ENCODE assay signal across 8 cellular contexts in the genomic region with DNA sequence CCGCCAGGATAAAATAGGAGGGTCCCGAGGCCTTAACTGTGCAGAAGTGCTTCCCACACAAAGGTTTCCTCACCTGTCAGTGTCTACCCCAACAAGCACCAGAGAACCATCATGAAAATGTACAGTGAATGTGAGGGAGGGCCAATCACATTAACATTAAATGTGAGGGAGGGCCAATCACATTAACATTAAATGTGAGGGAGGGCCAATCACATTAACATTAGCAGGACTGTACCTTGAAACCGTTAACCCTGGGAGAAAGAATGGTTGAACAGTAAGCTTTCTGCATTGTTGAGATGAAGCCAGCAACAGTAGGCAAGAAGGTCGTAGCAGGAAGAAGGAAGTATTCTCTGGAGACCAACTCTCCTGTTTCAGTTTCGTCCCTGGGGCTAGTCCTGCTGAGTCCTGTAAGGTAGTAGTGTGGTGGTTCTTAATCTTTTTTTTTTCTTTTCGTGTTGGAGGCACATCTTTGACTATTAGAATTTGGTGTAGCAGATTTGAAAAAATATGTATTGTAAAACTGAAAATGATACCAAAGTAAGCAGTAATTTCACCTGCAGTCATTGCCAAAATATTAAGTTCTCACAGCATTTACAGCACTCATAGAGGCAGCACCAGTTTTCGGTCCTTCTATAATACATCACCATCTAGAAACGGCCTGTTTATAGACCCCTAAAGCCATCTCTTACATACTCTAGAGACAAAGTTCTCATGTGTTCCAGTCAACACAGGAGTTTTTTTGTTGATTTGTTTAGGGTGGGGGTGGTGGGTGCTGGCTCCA.
A peak's percentile ranks its signal among the peaks of the same experiment; 100 is the strongest.
DNase-seq lines count a peak whose midpoint lies in the region; ATAC-seq and TF ChIP-seq lines count a peak whose summit lies in the region.

No MANE protein-coding gene starts in this region.

- intact Hi-C loops in activated CD4-positive, alpha-beta T cell treated with anti-CD3 and anti-CD28 coated beads, Interleukin-2, amount 10 ng/mL, durations not matched to agents 24 days and 14 days (cut with micrococcal nuclease), result loop anchor here (5.0 kb wide), 1 partner anchor 46 kb away; no protein-coding TSS in a partner anchor
- intact Hi-C loops in lower leg skin (cut with DNase I; ENCODE audit: low total_unique reads), result no loop called here

- H3K9me3 Mint-ChIP-seq in activated CD4-positive, alpha-beta T cell treated with anti-CD3 and anti-CD28 coated beads, Interleukin-2, amount 10 ng/mL, durations not matched to agents 24 days and 14 days, result peaks cover 7% of the 10 kb centered on the region
- H3K9me3 Mint-ChIP-seq in immature natural killer cell, result no peaks in the 10 kb centered on the region

- TF ChIP-seq POLR2A in lower leg skin (IDR thresholded peaks at IDR 0.05), result no peak

- peak; percentile 94 for ATAC-seq in HG02610 (IDR thresholded peaks at IDR 0.05; ENCODE audit: unreplicated experiment)

- DNase-seq in activated CD4-positive, alpha-beta T cell treated with anti-CD3 and anti-CD28 coated beads, Interleukin-2, amount 10 ng/mL, durations not matched to agents 24 days and 14 days, result peak; percentile 81
- no peak for DNase-seq in activated CD4-positive, alpha-beta T cell treated with anti-CD3 and anti-CD28 coated beads for 48 hours
- DNase-seq in NCI-H1436 (lab: John Stamatoyannopoulos, UW) (peak; percentile 37), immature natural killer cell (peak; percentile 37 to 39 (median 38)), coronary artery (ENCODE audit: low spot score) (no peak), NCI-H187 (lab: John Stamatoyannopoulos, UW) (no peak), lower leg skin (ENCODE audit: low spot score in 2 of 2) (no peak)

- H3K4me1 Mint-ChIP-seq in activated CD4-positive, alpha-beta T cell treated with anti-CD3 and anti-CD28 coated beads, Interleukin-2, amount 10 ng/mL, durations not matched to agents 24 days and 14 days, result peaks cover 40% of the 10 kb centered on the region
- peaks cover 32 to 42% of the 10 kb centered on the region in 2 donors for H3K4me1 Mint-ChIP-seq in immature natural killer cell

- TF ChIP-seq CTCF in coronary artery (IDR thresholded peaks at IDR 0.05), result no peak
- no peak for TF ChIP-seq CTCF in lower leg skin (IDR thresholded peaks at IDR 0.05)

- peak overlapping the region; percentile 74 for H3K4me3 Mint-ChIP-seq in activated CD4-positive, alpha-beta T cell treated with anti-CD3 and anti-CD28 coated beads, Interleukin-2, amount 10 ng/mL, durations not matched to agents 24 days and 14 days
- H3K4me3 Mint-ChIP-seq in immature natural killer cell, result peak overlapping the region; percentile 75 to 88 (median 79)

- peaks cover 3% of the 10 kb centered on the region for H3K27me3 Mint-ChIP-seq in activated CD4-positive, alpha-beta T cell treated with anti-CD3 and anti-CD28 coated beads, Interleukin-2, amount 10 ng/mL, durations not matched to agents 24 days and 14 days
- peaks cover 0 to 3% (median 0%) of the 10 kb centered on the region in 3 donors for H3K27me3 Mint-ChIP-seq in immature natural killer cell (ENCODE audit: low read depth in 3 of 3)

- no peak overlapping the region for H3K4me3 ChIP-seq in coronary artery
- no peak overlapping the region for H3K4me3 ChIP-seq in lower leg skin (ENCODE audit: low read depth, poor library complexity, severe bottlenecking)

- no peak overlapping the region for H3K27ac ChIP-seq in coronary artery

- peaks cover 5% of the 10 kb centered on the region for H3K36me3 Mint-ChIP-seq in activated CD4-positive, alpha-beta T cell treated with anti-CD3 and anti-CD28 coated beads, Interleukin-2, amount 10 ng/mL, durations not matched to agents 24 days and 14 days (ENCODE audit: low read depth)
- H3K36me3 Mint-ChIP-seq in immature natural killer cell, result no peaks in the 10 kb centered on the region

- H3K27ac Mint-ChIP-seq in activated CD4-positive, alpha-beta T cell treated with anti-CD3 and anti-CD28 coated beads, Interleukin-2, amount 10 ng/mL, durations not matched to agents 24 days and 14 days, result peak overlapping the region; percentile 85
- peak overlapping the region; percentile 68 to 96 (median 84) for H3K27ac Mint-ChIP-seq in immature natural killer cell

- WGBS in lower leg skin, 2 donors, result 74 to 75% methylated on average over 8 of the region's 8 CpGs

Comparison
In these comparisons a context has a peak if more than half of its experiments do, and no peak if none do; other contexts are left out.
1. DNase-seq: peak in activated CD4-positive, alpha-beta T cell treated with anti-CD3 and anti-CD28 coated beads, Interleukin-2, amount 10 ng/mL, durations not matched to agents 24 days and 14 days (single experiment), NCI-H1436 (single experiment) and immature natural killer cell (3 of 3); none in activated CD4-positive, alpha-beta T cell treated with anti-CD3 and anti-CD28 coated beads for 48 hours (single experiment), coronary artery (single experiment), NCI-H187 (0 of 2) and lower leg skin (0 of 2).